Comparison of ENCODE assay signal across 8 cellular contexts in genomic region chr12:45762185-45763110, GRCh38. TPM values are rescaled to one million over a fixed set of nuclear protein-coding genes. Genes with fewer than 3 reads are reported as not detected.
DNase-seq lines count a peak whose midpoint lies in the region; ATAC-seq and TF ChIP-seq lines count a peak whose summit lies in the region.

No MANE protein-coding gene starts in this region.

- H3K4me1 ChIP-seq in body of pancreas (peaks cover 13% of the 10 kb centered on the region), aorta (ENCODE audit: control insufficient read depth in 1 of 2, insufficient read depth in 2 of 2, low read length in 2 of 2) (peaks cover 0 to 1% of the 10 kb centered on the region in 2 donors)

- intact Hi-C loops in body of pancreas (cut with DNase I) = no loop called here
- intact Hi-C loops in aorta (cut with DNase I) = loop anchor here in 1 of 2 donors (10.0 kb wide), 1 partner anchor 222 kb away; no protein-coding TSS in a partner anchor

- peak; percentile 27 to 32 for DNase-seq in AML-193 (lab: John Stamatoyannopoulos, UW)
- DNase-seq in GM13977 (ENCODE audit: low spot score) = no peak
- DNase-seq in NCI-H2029 (lab: John Stamatoyannopoulos, UW) = peak; percentile 10
- peak in 1 of 4 donors; percentile 11 for DNase-seq in body of pancreas
- DNase-seq in kidney glomerular epithelial cell (lab: John Stamatoyannopoulos, UW) = peak; percentile 42
- no peak for DNase-seq in aorta
- DNase-seq in stimulated activated CD4-positive, alpha-beta T cell treated with anti-CD3 and anti-CD28 coated beads, Interleukin-1b, Interleukin-23, amount 100 ng/mL, for 48 hours = no peak

- TF ChIP-seq CTCF in GM13977 (IDR thresholded peaks at IDR 0.05; ENCODE audit: extremely low read depth, insufficient read depth, missing control alignments) (peak; percentile 52), body of pancreas (IDR thresholded peaks at IDR 0.05) (peak in 6 of 7 experiments; percentile 32 to 50 (median 42))

- in situ Hi-C loops in GM13977 (cut with MboI; ENCODE audit: low pct_unique_long_range_greater_than_20kb, low sequenced_read_pairs, unreplicated experiment) = no loop called here

- TF ChIP-seq POLR2A in body of pancreas (IDR thresholded peaks at IDR 0.05) = no peak

- peak; percentile 27 for ATAC-seq in body of pancreas
- peak; percentile 11 for ATAC-seq in aorta (ENCODE audit: low FRiP score)
- ATAC-seq in HG02759 (IDR thresholded peaks at IDR 0.05; ENCODE audit: unreplicated experiment) = no peak

- H3K4me3 ChIP-seq in body of pancreas (no peak overlapping the region), aorta (ENCODE audit: low read length in 2 of 2) (no peak overlapping the region)

- no peaks in the 10 kb centered on the region for H3K36me3 ChIP-seq in body of pancreas (replicated peaks in 1 of 2; ENCODE audit: insufficient read depth in 1 of 2, low read depth in 2 of 2)
- no peaks in the 10 kb centered on the region for H3K36me3 ChIP-seq in aorta (ENCODE audit: control insufficient read depth in 1 of 2, insufficient read depth in 2 of 2, low read length in 1 of 2)

- H3K27ac ChIP-seq in body of pancreas (no peak overlapping the region), aorta (ENCODE audit: low read depth in 1 of 2, low read length in 2 of 2) (no peak overlapping the region)

- no peaks in the 10 kb centered on the region for H3K9me3 ChIP-seq in body of pancreas
- no peaks in the 10 kb centered on the region for H3K9me3 ChIP-seq in aorta (ENCODE audit: control insufficient read depth, low read length)

- WGBS in body of pancreas, 2 donors = 31 to 37% methylated on average over 3 of the region's 3 CpGs
- WGBS in aorta, 2 donors = 32 to 33% methylated on average over 3 of the region's 3 CpGs

- no peaks in the 10 kb centered on the region for H3K27me3 ChIP-seq in body of pancreas
- H3K27me3 ChIP-seq in aorta (ENCODE audit: control insufficient read depth in 1 of 2, insufficient read depth in 2 of 2, low read length in 1 of 2) = no peaks in the 10 kb centered on the region

RNA-seq across cellular contexts. Expression of gene ARID2, which starts 32.9 kb away (rescaled TPM):
- 10 to 100 TPM; 19.1 to 26.2 TPM for total RNA-seq in body of pancreas
- 10 to 100 TPM; 41.7 to 50.3 TPM for total RNA-seq in aorta
- 1 to 10 TPM; 2.9 to 6.5 TPM for polyA plus RNA-seq in aorta

Comparison
In these comparisons a context has a peak if more than half of its experiments do, and no peak if none do; other contexts are left out.
1. DNase-seq: peak in AML-193 (2 of 2), NCI-H2029 (single experiment) and kidney glomerular epithelial cell (single experiment); none in GM13977 (single experiment), aorta (0 of 2) and stimulated activated CD4-positive, alpha-beta T cell treated with anti-CD3 and anti-CD28 coated beads, Interleukin-1b, Interleukin-23, amount 100 ng/mL, for 48 hours (single experiment).